8 cellular contexts compared by ENCODE assay signal in the genomic region with DNA sequence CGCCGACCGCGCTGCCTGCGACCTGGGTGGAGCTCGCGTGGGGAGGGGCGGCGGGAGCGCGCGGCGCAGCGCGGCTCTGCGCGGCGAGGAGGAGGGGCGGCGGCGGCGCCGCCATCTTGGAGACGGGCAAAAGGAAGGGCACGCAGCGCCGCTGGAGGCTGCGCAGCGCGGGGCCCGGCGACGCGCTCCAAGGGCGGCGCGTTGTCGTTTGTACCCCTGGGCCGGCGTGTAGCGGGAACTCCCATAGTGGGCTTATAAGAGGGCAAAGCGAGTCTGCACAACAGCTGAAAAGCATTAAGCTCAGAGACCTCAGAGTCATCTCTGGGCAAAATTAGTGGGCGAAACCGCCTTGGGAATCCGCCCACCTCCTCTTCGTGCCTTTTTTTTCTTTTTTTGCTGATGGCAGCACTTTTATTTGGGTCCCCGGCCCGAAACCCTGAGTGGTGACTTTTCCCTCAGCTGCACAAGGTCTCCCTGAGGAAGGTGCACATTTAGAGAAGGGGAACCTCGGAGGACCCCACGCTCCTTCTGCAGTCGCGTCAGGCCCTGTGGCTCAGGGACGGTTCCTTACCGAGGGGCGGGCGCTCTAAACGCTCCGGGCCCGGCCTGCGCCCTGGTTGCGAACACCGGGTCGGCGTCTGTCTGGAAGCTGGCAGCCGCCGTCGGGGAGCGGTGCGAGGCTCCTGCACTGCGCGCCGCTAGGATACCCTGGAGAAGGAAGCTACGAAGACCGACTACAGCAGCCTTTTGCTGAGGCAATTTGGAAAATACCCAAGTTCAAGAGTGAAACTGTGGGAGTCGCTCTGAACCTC. TPM values are rescaled to one million over a fixed set of nuclear protein-coding genes. Genes with fewer than 3 reads are reported as not detected.
DNase-seq lines count a peak whose midpoint lies in the region; ATAC-seq and TF ChIP-seq lines count a peak whose summit lies in the region.

No MANE protein-coding gene starts in this region.

- peaks cover 13% of the 10 kb centered on the region for H3K36me3 Mint-ChIP-seq in activated CD8-positive, alpha-beta T cell treated with anti-CD3 and anti-CD28 coated beads for 36 hours (ENCODE audit: low read depth)

- DNase-seq in C1 segment of cervical spinal cord (lab: John Stamatoyannopoulos, UW) = peak; percentile 4 to 91 (median 80)
- DNase-seq in NCI-H82 (lab: John Stamatoyannopoulos, UW) = peak; percentile 89
- DNase-seq in activated CD8-positive, alpha-beta T cell treated with anti-CD3 and anti-CD28 coated beads for 36 hours = peak; percentile 87
- DNase-seq in effector CD4-positive, alpha-beta T cell = peak; percentile 82
- DNase-seq in medulla oblongata (ENCODE audit: extremely low spot score) = peak; percentile 89
- peak; percentile 72 to 84 (median 82) for DNase-seq in stimulated activated CD4-positive, alpha-beta T cell treated with anti-CD3 and anti-CD28 coated beads, TNF-alpha, amount 100 ng/mL, for 48 hours (ENCODE audit: low read depth in 3 of 3)

- no peaks in the 10 kb centered on the region for H3K27me3 Mint-ChIP-seq in activated CD8-positive, alpha-beta T cell treated with anti-CD3 and anti-CD28 coated beads for 36 hours

- peak overlapping the region; percentile 91 for H3K27ac Mint-ChIP-seq in activated CD8-positive, alpha-beta T cell treated with anti-CD3 and anti-CD28 coated beads for 36 hours

- H3K4me1 Mint-ChIP-seq in activated CD8-positive, alpha-beta T cell treated with anti-CD3 and anti-CD28 coated beads for 36 hours (ENCODE audit: low read depth) = peaks cover 35% of the 10 kb centered on the region

- POLR2A ChIA-PET in activated CD8-positive, alpha-beta T cell treated with anti-CD3 and anti-CD28 coated beads for 36 hours (lab: Charles Lee) = interaction anchor here (0.6 to 3.1 kb wide), 25 partner anchors 8 to 269 kb away, joined by 3 to 38 read pairs (median 6); a partner anchor contains a TSS

- CTCF ChIA-PET in activated CD8-positive, alpha-beta T cell treated with anti-CD3 and anti-CD28 coated beads for 36 hours (lab: Charles Lee) = interaction anchor here (0.8 to 5.4 kb wide), 7 partner anchors 9 to 186 kb away, joined by 3 to 69 read pairs (median 9); a partner anchor contains a TSS

- TF ChIP-seq CTCF in activated CD8-positive, alpha-beta T cell treated with anti-CD3 and anti-CD28 coated beads for 36 hours (IDR thresholded peaks at IDR 0.05) = no peak

- intact Hi-C loops in activated CD8-positive, alpha-beta T cell treated with anti-CD3 and anti-CD28 coated beads for 36 hours (cut with micrococcal nuclease) = loop anchor here (2.0 kb wide), 1 partner anchor 20 kb away; a partner anchor contains a TSS

- no peaks in the 10 kb centered on the region for H3K9me3 Mint-ChIP-seq in activated CD8-positive, alpha-beta T cell treated with anti-CD3 and anti-CD28 coated beads for 36 hours

- H3K4me3 Mint-ChIP-seq in activated CD8-positive, alpha-beta T cell treated with anti-CD3 and anti-CD28 coated beads for 36 hours = peak overlapping the region; percentile 80

- ATAC-seq in GM19328 (IDR thresholded peaks at IDR 0.05; ENCODE audit: unreplicated experiment) (peak; percentile 90), HG03460 (IDR thresholded peaks at IDR 0.05; ENCODE audit: unreplicated experiment) (peak; percentile 82)
- ATAC-seq in activated CD8-positive, alpha-beta T cell treated with anti-CD3 and anti-CD28 coated beads for 36 hours = peak; percentile 95

RNA-seq across cellular contexts. Expression of a gene that starts 0.4 kb away (rescaled TPM):
- total RNA-seq in activated CD8-positive, alpha-beta T cell treated with anti-CD3 and anti-CD28 coated beads for 36 hours = 10 to 100 TPM; 86.2 to 90.5 TPM

RNA-seq across cellular contexts. Expression of a gene that starts 19.5 kb away (rescaled TPM):
- total RNA-seq in activated CD8-positive, alpha-beta T cell treated with anti-CD3 and anti-CD28 coated beads for 36 hours = 10 to 100 TPM; 60.3 to 61.4 TPM

Comparison
In these comparisons a context has a peak if more than half of its experiments do, and no peak if none do; other contexts are left out.
1. Peak in every context shown above with its lines: DNase-seq and ATAC-seq.